ENCODE assay signal across 9 cellular contexts in genomic region chr19:8526345-8527062, GRCh38. TPM values are rescaled to one million over a fixed set of nuclear protein-coding genes. Genes with fewer than 3 reads are reported as not detected.
A peak's percentile ranks its signal among the peaks of the same experiment; 100 is the strongest.
DNase-seq lines count a peak whose midpoint lies in the region; ATAC-seq, FAIRE-seq and TF ChIP-seq lines count a peak whose summit lies in the region.
"Had no signal": no experiment of that assay in that cellular context is flagged by ENCODE, and none has a peak within 500 bp of the region (broad histone marks: within the 10 kb centered on the region; RNA-seq: fewer than 3 reads in every experiment).

No MANE protein-coding gene starts in this region.

- intact Hi-C loops in K562 (cut with micrococcal nuclease) = loop anchor here (5.0 kb wide), 1 partner anchor 56 kb away; no protein-coding TSS in a partner anchor

- 24% methylated on average over 25 of the region's 57 CpGs for WGBS in K562 (ENCODE audit: insufficient coverage, low coverage, missing lambda C conversion rate)
- no CpG with 5 or more reads among the region's 57 CpGs for WGBS in iPS DF 6.9 (ENCODE audit: insufficient coverage, insufficient read length)

- no peaks in the 10 kb centered on the region for H3K9me3 ChIP-seq in K562 (replicated peaks; ENCODE audit: control insufficient read depth, insufficient read depth, low read depth, low read length)
- H3K9me3 ChIP-seq in iPS DF 6.9 (ENCODE audit: control insufficient read depth, insufficient read depth, low read length) = no peaks in the 10 kb centered on the region

- H3K79me2 ChIP-seq in K562 (ENCODE audit: control insufficient read depth, insufficient read depth, low read length) = no peaks in the 10 kb centered on the region

- ATAC-seq in K562 = peak; percentile 82

- CTCF ChIA-PET in K562 (lab: Yijun Ruan, JAX; ENCODE audit: low intra/inter-chr PET ratio) = no interaction called here

- DNase-seq in Caki2 (ENCODE audit: low read depth) (peak; percentile 84), NCI-H2029 (lab: John Stamatoyannopoulos, UW) (peak; percentile 37), K562 (ENCODE audit: extremely low read depth in 1 of 4, low spot score in 3 of 4) (peak; percentile 84 to 92 (median 86)), iPS DF 6.9 (ENCODE audit: low read depth, low spot score) (peak; percentile 77), GM12892 (ENCODE audit: insufficient read length) (no peak), DMS53 (lab: John Stamatoyannopoulos, UW) (no peak), activated gamma-delta T cell (lab: John Stamatoyannopoulos, UW) (no peak)

- H3K9ac ChIP-seq in K562 (ENCODE audit: insufficient read depth in 1 of 2, low read depth in 2 of 2, low read length in 2 of 2) = peak overlapping the region; percentile 68 to 83
- peak overlapping the region; percentile 34 for H3K9ac ChIP-seq in rectal smooth muscle tissue (ENCODE audit: low read length)

- H3K27ac ChIP-seq in K562 (ENCODE audit: extremely low read depth, low read depth, low read length) = peak overlapping the region; percentile 74; the same call in 2 of the 3 replicates
- no peak overlapping the region for H3K27ac ChIP-seq in iPS DF 6.9 (ENCODE audit: low read length)
- peak overlapping the region; percentile 84 for H3K27ac ChIP-seq in rectal smooth muscle tissue (ENCODE audit: low read depth, low read length)

- POLR2A ChIA-PET in K562 (lab: Yijun Ruan, JAX) = interaction anchor here (0.6 to 1.8 kb wide), 6 partner anchors 10 to 64 kb away, joined by 3 to 11 read pairs (median 3); partner anchors contain the start of genes MYO1F and ZNF414

- no peak for TF ChIP-seq EP300 in K562 (IDR thresholded peaks at IDR 0.05; ENCODE audit: low read length)

- H3K27me3 ChIP-seq in K562 (ENCODE audit: control insufficient read depth in 2 of 2, insufficient read depth in 2 of 2, low read length in 2 of 2) = peaks cover 0 to 13% of the 10 kb centered on the region in 2 experiments; a peak in 2 of 5 replicates
- no peaks in the 10 kb centered on the region for H3K27me3 ChIP-seq in iPS DF 6.9 (ENCODE audit: control insufficient read depth, insufficient read depth, low read length)
- no peaks in the 10 kb centered on the region for H3K27me3 ChIP-seq in rectal smooth muscle tissue (ENCODE audit: control insufficient read depth, insufficient read depth, low read length)

- H4K20me1 ChIP-seq in K562 (replicated peaks; ENCODE audit: control insufficient read depth, insufficient read depth, low read length) = no peaks in the 10 kb centered on the region

- peaks cover 0 to 27% of the 10 kb centered on the region in 2 experiments; a peak in 3 of 5 replicates for H3K4me1 ChIP-seq in K562 (replicated peaks in 1 of 2; ENCODE audit: control insufficient read depth in 2 of 2, insufficient read depth in 2 of 2, low read length in 2 of 2)
- 0 out of 2 replicates have a peak, but pooled peaks cover 5% of the 10 kb centered on the region for H3K4me1 ChIP-seq in iPS DF 6.9 (ENCODE audit: control insufficient read depth, insufficient read depth, low read length)
- peaks cover 2% of the 10 kb centered on the region for H3K4me1 ChIP-seq in rectal smooth muscle tissue (ENCODE audit: control insufficient read depth, insufficient read depth, low read length)

- TF ChIP-seq CTCF in K562 (IDR thresholded peaks at IDR 0.05 in 2 of 3, conservative IDR thresholded peaks at IDR 0.05 in 1 of 3; ENCODE audit: insufficient read depth in 2 of 3, low read depth in 1 of 3, low read length in 3 of 3) = no peak

- H3K4me2 ChIP-seq in K562 (ENCODE audit: insufficient read depth, low read length) = peak overlapping the region; percentile 84

- TF ChIP-seq POLR2A in K562 (conservative IDR thresholded peaks at IDR 0.05) (peak; percentile 71), GM12892 (IDR thresholded peaks at IDR 0.05; ENCODE audit: low read depth, low read length) (no peak)

- TF ChIP-seq RAD21 in K562 (CRISPR knock-in tag; conservative IDR thresholded peaks at IDR 0.05 in 1 of 2, IDR thresholded peaks at IDR 0.05 in 1 of 2) = no peak

- H3K36me3 ChIP-seq in K562 (ENCODE audit: control insufficient read depth, insufficient read depth, low read length) (no peaks in the 10 kb centered on the region), iPS DF 6.9 (ENCODE audit: control insufficient read depth, insufficient read depth, low read length) (no peaks in the 10 kb centered on the region; the same call in 1 of the 2 replicates), rectal smooth muscle tissue (ENCODE audit: control insufficient read depth, insufficient read depth, low read length) (peaks cover 2% of the 10 kb centered on the region)

- H3K4me3 ChIP-seq in K562 (peak overlapping the region; percentile 78), iPS DF 6.9 (ENCODE audit: low read length) (peak overlapping the region; percentile 47; the same call in 1 of the 2 replicates), rectal smooth muscle tissue (ENCODE audit: low read length) (peak overlapping the region; percentile 85)

- H3K9me1 ChIP-seq in K562 (ENCODE audit: control insufficient read depth, insufficient read depth, low read length) = no peaks in the 10 kb centered on the region

- FAIRE-seq in K562 (lab: Jason Lieb, UNC) (peak; percentile 83), GM12892 (lab: Jason Lieb, UNC) (no peak)

- peak overlapping the region; percentile 94 for H2AFZ ChIP-seq in K562 (ENCODE audit: low read depth, low read length)

- BruUV-seq in K562 (replicated peaks; lab: Mats Ljungman, UMichigan) = no TSS peak

- in situ Hi-C loops in Caki2 (cut with HindIII; ENCODE audit: low pct_unique_long_range_greater_than_20kb, low sequenced_read_pairs) (no loop called here), K562 (cut with MboI) (no loop called here)

RNA-seq across cellular contexts. Expression of gene ZNF414, which starts 12.5 kb away (rescaled TPM):
- total RNA-seq in Caki2 (2014; rRNA removed; shearing (Covaris generic); ENCODE audit: low replicate concordance) = 0.81 TPM in 1 of 2 replicates, not detected in the other
- 2.9 and 6.1 TPM in 2 replicates for total RNA-seq in K562 (2011; cell fraction: chromatin; rRNA removed; ENCODE audit: low replicate concordance)
- 8.3 and 10.9 TPM in 2 replicates for total RNA-seq in K562 (2011; cell fraction: nucleolus; rRNA removed)
- 6.6 and 9.3 TPM in 2 replicates for total RNA-seq in K562 (2011; cell fraction: nucleoplasm; rRNA removed)
- 3.8 and 11.0 TPM in 2 replicates for total RNA-seq in K562 (2014; rRNA removed)
- total RNA-seq in K562 (2014; rRNA removed; fragmentation: Illumina TruSeq; extraction: Trizol) = not detected in 2 replicates
- total RNA-seq in K562 (2015; rRNA removed; fragmentation: Illumina TruSeq; extraction: Trizol) = 2.0 and 3.0 TPM in 2 replicates
- total RNA-seq in K562 (2021) = 25.8 and 27.2 TPM in 2 replicates
- 1.7 and 4.2 TPM in 2 replicates for polyA plus RNA-seq in K562 (2011; rRNA removed)
- 1.6 and 7.1 TPM in 2 replicates for polyA plus RNA-seq in K562 (2011; cell fraction: cytosol; rRNA removed)
- polyA plus RNA-seq in K562 (2011; cell fraction: nucleus; rRNA removed) = 10.5 and 20.0 TPM in 2 replicates
- 15.2 and 17.6 TPM in 2 replicates for polyA plus RNA-seq in K562 (2012)
- polyA plus RNA-seq in K562 (2014; fragmentation: Illumina TruSeq; extraction: Trizol) = 2.2 and 10.2 TPM in 2 replicates
- polyA plus RNA-seq in K562 (2014; fragmentation: Nextera tagmentation; extraction: Ambion mirVana) = under 1 TPM in 1 of 2 experiments, not detected in 1; 0.03 TPM
- polyA plus RNA-seq in K562 (2014; rRNA removed) = 15.6 and 16.0 TPM in 2 replicates
- 0.46 and 0.84 TPM in 2 replicates for polyA minus RNA-seq in K562 (2011; rRNA and poly(A)+ RNA removed)
- polyA minus RNA-seq in K562 (2011; cell fraction: cytosol; rRNA and poly(A)+ RNA removed) = 12.5 and 17.9 TPM in 2 replicates
- 3.4 and 4.2 TPM in 2 replicates for polyA minus RNA-seq in K562 (2011; cell fraction: nucleus; rRNA and poly(A)+ RNA removed)
- polyA plus RNA-seq in GM12892 (2012; ENCODE audit: missing spikeins) = 2.7 TPM

RNA-seq across cellular contexts. Expression of gene PRAM1, which starts 24.1 kb away (rescaled TPM):
- total RNA-seq in Caki2 (2014; rRNA removed; shearing (Covaris generic); ENCODE audit: low replicate concordance) = not detected in 2 replicates
- total RNA-seq in K562 (2011; cell fraction: chromatin; rRNA removed; ENCODE audit: low replicate concordance) = 0.69 TPM in 1 of 2 replicates, not detected in the other
- total RNA-seq in K562 (2011; cell fraction: nucleolus; rRNA removed) = 0.39 TPM in 1 of 2 replicates, not detected in the other
- total RNA-seq in K562 (2011; cell fraction: nucleoplasm; rRNA removed) = not detected in 2 replicates
- total RNA-seq in K562 (2014; rRNA removed) (0.05 TPM in 1 of 2 replicates, not detected in the other), K562 (2014; rRNA removed; fragmentation: Illumina TruSeq; extraction: Trizol) (not detected in 2 replicates), K562 (2015; rRNA removed; fragmentation: Illumina TruSeq; extraction: Trizol) (not detected in 2 replicates), K562 (2021) (0.09 and 0.11 TPM in 2 replicates)
- polyA plus RNA-seq in K562 (2011; rRNA removed) (not detected in 2 replicates), K562 (2014; fragmentation: Illumina TruSeq; extraction: Trizol) (0.07 TPM in 1 of 2 replicates, not detected in the other), K562 (2014; fragmentation: Nextera tagmentation; extraction: Ambion mirVana) (not detected), K562 (2014; rRNA removed) (not detected in 2 replicates)
- not detected in 2 replicates for polyA plus RNA-seq in K562 (2011; cell fraction: cytosol; rRNA removed)
- polyA plus RNA-seq in K562 (2011; cell fraction: nucleus; rRNA removed) = 0.26 TPM in 1 of 2 replicates, not detected in the other
- 0.08 TPM in 1 of 2 replicates, not detected in the other for polyA plus RNA-seq in K562 (2012)
- polyA minus RNA-seq in K562 (2011; rRNA and poly(A)+ RNA removed) = not detected in 2 replicates
- polyA minus RNA-seq in K562 (2011; cell fraction: cytosol; rRNA and poly(A)+ RNA removed) = not detected in 2 replicates
- polyA minus RNA-seq in K562 (2011; cell fraction: nucleus; rRNA and poly(A)+ RNA removed) = not detected in 2 replicates
- 0.15 TPM for polyA plus RNA-seq in GM12892 (2012; ENCODE audit: missing spikeins)
- polyA plus RNA-seq: IgD-negative memory B cell had no signal

RNA-seq across cellular contexts. Expression of gene MYO1F, which starts 50.7 kb away (rescaled TPM):
- total RNA-seq in Caki2 (2014; rRNA removed; shearing (Covaris generic); ENCODE audit: low replicate concordance) = 0.03 and 0.52 TPM in 2 replicates
- 5.4 and 19.9 TPM in 2 replicates for total RNA-seq in K562 (2011; cell fraction: chromatin; rRNA removed; ENCODE audit: low replicate concordance)
- 7.4 and 10.8 TPM in 2 replicates for total RNA-seq in K562 (2011; cell fraction: nucleolus; rRNA removed)
- 7.2 and 14.7 TPM in 2 replicates for total RNA-seq in K562 (2011; cell fraction: nucleoplasm; rRNA removed)
- total RNA-seq in K562 (2014; rRNA removed) (2.0 and 5.7 TPM in 2 replicates), K562 (2014; rRNA removed; fragmentation: Illumina TruSeq; extraction: Trizol) (2.6 and 2.8 TPM in 2 replicates), K562 (2015; rRNA removed; fragmentation: Illumina TruSeq; extraction: Trizol) (8.1 and 9.4 TPM in 2 replicates), K562 (2021) (4.5 and 6.0 TPM in 2 replicates)
- polyA plus RNA-seq in K562 (2011; rRNA removed) (3.5 and 8.1 TPM in 2 replicates), K562 (2014; fragmentation: Illumina TruSeq; extraction: Trizol) (5.3 and 5.6 TPM in 2 replicates), K562 (2014; fragmentation: Nextera tagmentation; extraction: Ambion mirVana) (under 1 TPM; 0.78 to 0.82 TPM), K562 (2014; rRNA removed) (3.0 and 4.3 TPM in 2 replicates)
- 4.3 and 17.3 TPM in 2 replicates for polyA plus RNA-seq in K562 (2011; cell fraction: cytosol; rRNA removed)
- 5.6 and 11.4 TPM in 2 replicates for polyA plus RNA-seq in K562 (2011; cell fraction: nucleus; rRNA removed)
- 10.8 and 26.9 TPM in 2 replicates for polyA plus RNA-seq in K562 (2012)
- polyA minus RNA-seq in K562 (2011; rRNA and poly(A)+ RNA removed) = 3.7 and 10.6 TPM in 2 replicates
- 5.9 and 10.6 TPM in 2 replicates for polyA minus RNA-seq in K562 (2011; cell fraction: cytosol; rRNA and poly(A)+ RNA removed)
- polyA minus RNA-seq in K562 (2011; cell fraction: nucleus; rRNA and poly(A)+ RNA removed) = 6.1 and 9.4 TPM in 2 replicates
- 13.2 TPM for polyA plus RNA-seq in GM12892 (2012; ENCODE audit: missing spikeins)

Comparison
In these comparisons a context has a peak if more than half of its experiments do, and no peak if none do; other contexts are left out.
1. DNase-seq: peak in Caki2 (single experiment), NCI-H2029 (single experiment), K562 (4 of 4) and iPS DF 6.9 (single experiment); none in GM12892 (single experiment), DMS53 (single experiment) and activated gamma-delta T cell (single experiment).
2. Peak in every context shown above with its lines, with median percentiles within 50 percentile points of each other: H3K4me3 ChIP-seq.